ENCODE assay signal across 1 cellular context in the genomic region with DNA sequence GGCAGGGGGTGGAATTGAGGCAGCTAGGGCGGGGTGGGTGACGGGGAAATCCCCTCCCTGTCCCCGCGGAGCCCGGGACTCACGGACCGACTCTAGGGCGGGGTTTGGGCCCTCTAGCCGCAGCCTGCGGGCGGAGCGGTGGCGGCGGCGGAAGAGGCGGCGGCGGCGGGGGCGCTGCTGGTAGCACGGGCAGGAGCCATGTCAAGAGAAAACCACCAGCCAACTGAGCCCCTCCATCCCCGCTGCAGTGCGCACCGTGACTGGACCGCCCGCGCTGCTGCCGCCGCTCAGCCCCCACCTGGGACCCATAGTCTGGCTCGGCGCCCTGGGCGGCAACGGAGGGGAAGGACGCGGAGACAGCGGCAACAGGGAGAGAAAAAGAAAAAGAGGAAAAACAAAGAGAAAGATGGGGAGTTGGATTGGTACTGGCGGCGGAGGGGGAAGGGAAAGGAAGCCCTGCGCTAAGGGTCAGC.
TF ChIP-seq lines count a peak whose summit lies in the region.

No MANE protein-coding gene starts in this region.

TF ChIP-seq in K562, 482 proteins besides CTCF, POLR2A, EP300 and RAD21 (continued from another document and continues in another):
- TF ChIP-seq MLLT1 (IDR thresholded peaks at IDR 0.05) = peak; percentile 93 to 95
- TF ChIP-seq GABPB2 (CRISPR knock-in tag; conservative IDR thresholded peaks at IDR 0.05) = no peak
- no peak for TF ChIP-seq FOXJ2 (tag; IDR thresholded peaks at IDR 0.05)
- TF ChIP-seq HMBOX1 (IDR thresholded peaks at IDR 0.05) = no peak
- no peak; the same call in 1 of the 2 replicates for TF ChIP-seq SRSF3 (IDR thresholded peaks at IDR 0.05; ENCODE audit: insufficient read depth, low read length)
- TF ChIP-seq KLF10 (CRISPR knock-in tag; IDR thresholded peaks at IDR 0.05) = no peak
- TF ChIP-seq SMARCA5 (IDR thresholded peaks at IDR 0.05) = no peak
- no peak for TF ChIP-seq SP2 (IDR thresholded peaks at IDR 0.05; ENCODE audit: extremely low read depth, low read depth, low read length, poor library complexity, severe bottlenecking)
- TF ChIP-seq POLR2AphosphoS2 (IDR thresholded peaks at IDR 0.05; ENCODE audit: low read length) = 0 out of 2 replicates have a peak, but pooled peaks have one; percentile 6
- no peak; the same call in 1 of the 2 replicates for TF ChIP-seq ZBTB33 (CRISPR knock-in tag; IDR thresholded peaks at IDR 0.05)
- TF ChIP-seq ZNF347 (CRISPR knock-in tag; IDR thresholded peaks at IDR 0.05; ENCODE audit: low read depth) = no peak
- TF ChIP-seq, protein P1, sequence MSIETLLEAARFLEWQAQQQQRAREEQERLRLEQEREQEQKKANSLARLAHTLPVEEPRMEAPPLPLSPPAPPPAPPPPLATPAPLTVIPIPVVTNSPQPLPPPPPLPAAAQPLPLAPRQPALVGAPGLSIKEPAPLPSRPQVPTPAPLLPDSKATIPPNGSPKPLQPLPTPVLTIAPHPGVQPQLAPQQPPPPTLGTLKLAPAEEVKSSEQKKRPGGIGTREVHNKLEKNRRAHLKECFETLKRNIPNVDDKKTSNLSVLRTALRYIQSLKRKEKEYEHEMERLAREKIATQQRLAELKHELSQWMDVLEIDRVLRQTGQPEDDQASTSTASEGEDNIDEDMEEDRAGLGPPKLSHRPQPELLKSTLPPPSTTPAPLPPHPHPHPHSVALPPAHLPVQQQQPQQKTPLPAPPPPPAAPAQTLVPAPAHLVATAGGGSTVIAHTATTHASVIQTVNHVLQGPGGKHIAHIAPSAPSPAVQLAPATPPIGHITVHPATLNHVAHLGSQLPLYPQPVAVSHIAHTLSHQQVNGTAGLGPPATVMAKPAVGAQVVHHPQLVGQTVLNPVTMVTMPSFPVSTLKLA (conservative IDR thresholded peaks at IDR 0.05) = no peak; a peak in 1 of 4 replicates
- peak; percentile 86; the same call in 1 of the 2 replicates for TF ChIP-seq NR4A1 (CRISPR knock-in tag; IDR thresholded peaks at IDR 0.05)
- no peak for TF ChIP-seq NR4A1 (tag; IDR thresholded peaks at IDR 0.05)
- TF ChIP-seq NCOA6 (IDR thresholded peaks at IDR 0.05) = no peak
- 0 out of 2 replicates have a peak, but pooled peaks have one; percentile 98 for TF ChIP-seq BRD4 (IDR thresholded peaks at IDR 0.05)
- peak; percentile 95 for TF ChIP-seq RBFOX2 (IDR thresholded peaks at IDR 0.05; ENCODE audit: low read depth, low read length)
- TF ChIP-seq, protein P2, sequence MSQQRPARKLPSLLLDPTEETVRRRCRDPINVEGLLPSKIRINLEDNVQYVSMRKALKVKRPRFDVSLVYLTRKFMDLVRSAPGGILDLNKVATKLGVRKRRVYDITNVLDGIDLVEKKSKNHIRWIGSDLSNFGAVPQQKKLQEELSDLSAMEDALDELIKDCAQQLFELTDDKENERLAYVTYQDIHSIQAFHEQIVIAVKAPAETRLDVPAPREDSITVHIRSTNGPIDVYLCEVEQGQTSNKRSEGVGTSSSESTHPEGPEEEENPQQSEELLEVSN (IDR thresholded peaks at IDR 0.05; ENCODE audit: borderline replicate concordance in 1 of 2, extremely low read depth in 1 of 2, insufficient read depth in 1 of 2, insufficient read length in 1 of 2, low read depth in 1 of 2, low read length in 1 of 2, poor library complexity in 1 of 2, severe bottlenecking in 1 of 2) = no peak
- TF ChIP-seq TAF9B (IDR thresholded peaks at IDR 0.05; ENCODE audit: partially characterized antibody) = no peak
- TF ChIP-seq CBX1 (IDR thresholded peaks at IDR 0.05; ENCODE audit: low read depth) = no peak
- TF ChIP-seq CHAMP1 (IDR thresholded peaks at IDR 0.05) = no peak
- peak; percentile 16 for TF ChIP-seq PCBP2 (IDR thresholded peaks at IDR 0.05; ENCODE audit: low read depth, low read length, poor library complexity, severe bottlenecking)
- 0 out of 2 replicates have a peak, but pooled peaks have one; percentile 21 for TF ChIP-seq HMG20A (CRISPR knock-in tag; conservative IDR thresholded peaks at IDR 0.05)
- TF ChIP-seq FOXA3 (CRISPR knock-in tag; conservative IDR thresholded peaks at IDR 0.05 in 1 of 2, IDR thresholded peaks at IDR 0.05 in 1 of 2) = no peak
- no peak for TF ChIP-seq RBM17 (IDR thresholded peaks at IDR 0.05; ENCODE audit: borderline replicate concordance, low read depth, low read length)
- TF ChIP-seq, protein P3, sequence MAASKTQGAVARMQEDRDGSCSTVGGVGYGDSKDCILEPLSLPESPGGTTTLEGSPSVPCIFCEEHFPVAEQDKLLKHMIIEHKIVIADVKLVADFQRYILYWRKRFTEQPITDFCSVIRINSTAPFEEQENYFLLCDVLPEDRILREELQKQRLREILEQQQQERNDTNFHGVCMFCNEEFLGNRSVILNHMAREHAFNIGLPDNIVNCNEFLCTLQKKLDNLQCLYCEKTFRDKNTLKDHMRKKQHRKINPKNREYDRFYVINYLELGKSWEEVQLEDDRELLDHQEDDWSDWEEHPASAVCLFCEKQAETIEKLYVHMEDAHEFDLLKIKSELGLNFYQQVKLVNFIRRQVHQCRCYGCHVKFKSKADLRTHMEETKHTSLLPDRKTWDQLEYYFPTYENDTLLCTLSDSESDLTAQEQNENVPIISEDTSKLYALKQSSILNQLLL (CRISPR knock-in tag; IDR thresholded peaks at IDR 0.05; ENCODE audit: borderline replicate concordance) = no peak
- TF ChIP-seq ERF (CRISPR knock-in tag; IDR thresholded peaks at IDR 0.05) = peak; percentile 38; the same call in 1 of the 2 replicates
- TF ChIP-seq FOXP1 (CRISPR knock-in tag; IDR thresholded peaks at IDR 0.05) = no peak
- no peak for TF ChIP-seq ZKSCAN8 (CRISPR knock-in tag; IDR thresholded peaks at IDR 0.05)
- no peak for TF ChIP-seq NEUROD1 (IDR thresholded peaks at IDR 0.05; ENCODE audit: borderline replicate concordance, low read depth, low read length, partially characterized antibody)
- TF ChIP-seq ZNF174 (CRISPR knock-in tag; IDR thresholded peaks at IDR 0.05) = no peak
- no peak for TF ChIP-seq RBM34 (IDR thresholded peaks at IDR 0.05; ENCODE audit: borderline replicate concordance, insufficient read depth, low read length)
- TF ChIP-seq HLTF (IDR thresholded peaks at IDR 0.05) = no peak
- TF ChIP-seq U2AF2 (optimal IDR thresholded peaks at IDR 0.05; ENCODE audit: low read depth, low read length) = no peak
- no peak for TF ChIP-seq ZNF121 (CRISPR knock-in tag; conservative IDR thresholded peaks at IDR 0.05)
- no peak for TF ChIP-seq KLF1 (tag; IDR thresholded peaks at IDR 0.05)
- no peak for TF ChIP-seq PML (IDR thresholded peaks at IDR 0.05; ENCODE audit: low read length)
- TF ChIP-seq MYC (IDR thresholded peaks at IDR 0.05; ENCODE audit: low read depth, low read length) = no peak
- peak; percentile 69; the same call in 1 of the 2 replicates for TF ChIP-seq MYC (CRISPR knock-in tag; IDR thresholded peaks at IDR 0.05; ENCODE audit: borderline replicate concordance, low read depth)
- TF ChIP-seq ZBTB17 (CRISPR knock-in tag; IDR thresholded peaks at IDR 0.05) = no peak
- TF ChIP-seq HNRNPL (IDR thresholded peaks at IDR 0.05; ENCODE audit: low read depth, low read length) = no peak
- no peak for TF ChIP-seq SOX6 (IDR thresholded peaks at IDR 0.05)
- no peak for TF ChIP-seq MBD2 (IDR thresholded peaks at IDR 0.05; ENCODE audit: borderline replicate concordance, low read depth)
- no peak for TF ChIP-seq NRF1 (conservative IDR thresholded peaks at IDR 0.05 in 1 of 2, IDR thresholded peaks at IDR 0.05 in 1 of 2)
- TF ChIP-seq ZNF586 (CRISPR knock-in tag; conservative IDR thresholded peaks at IDR 0.05) = no peak
- no peak for TF ChIP-seq KHSRP (IDR thresholded peaks at IDR 0.05)
- no peak for TF ChIP-seq E2F4 (CRISPR knock-in tag; IDR thresholded peaks at IDR 0.05; ENCODE audit: low read depth)
- TF ChIP-seq, protein P4, sequence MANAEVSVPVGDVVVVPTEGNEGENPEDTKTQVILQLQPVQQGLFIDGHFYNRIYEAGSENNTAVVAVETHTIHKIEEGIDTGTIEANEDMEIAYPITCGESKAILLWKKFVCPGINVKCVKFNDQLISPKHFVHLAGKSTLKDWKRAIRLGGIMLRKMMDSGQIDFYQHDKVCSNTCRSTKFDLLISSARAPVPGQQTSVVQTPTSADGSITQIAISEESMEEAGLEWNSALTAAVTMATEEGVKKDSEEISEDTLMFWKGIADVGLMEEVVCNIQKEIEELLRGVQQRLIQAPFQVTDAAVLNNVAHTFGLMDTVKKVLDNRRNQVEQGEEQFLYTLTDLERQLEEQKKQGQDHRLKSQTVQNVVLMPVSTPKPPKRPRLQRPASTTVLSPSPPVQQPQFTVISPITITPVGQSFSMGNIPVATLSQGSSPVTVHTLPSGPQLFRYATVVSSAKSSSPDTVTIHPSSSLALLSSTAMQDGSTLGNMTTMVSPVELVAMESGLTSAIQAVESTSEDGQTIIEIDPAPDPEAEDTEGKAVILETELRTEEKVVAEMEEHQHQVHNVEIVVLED (CRISPR knock-in tag; IDR thresholded peaks at IDR 0.05) = no peak
- no peak for TF ChIP-seq RBM14 (IDR thresholded peaks at IDR 0.05; ENCODE audit: borderline replicate concordance, insufficient read depth, low read depth, low read length)
- TF ChIP-seq ZNF436 (CRISPR knock-in tag; IDR thresholded peaks at IDR 0.05) = no peak
- TF ChIP-seq RNF219 (CRISPR knock-in tag; IDR thresholded peaks at IDR 0.05) = no peak
- peak; percentile 10 for TF ChIP-seq HMGN3 (IDR thresholded peaks at IDR 0.05; ENCODE audit: borderline replicate concordance, extremely low read depth, insufficient read length, low read depth, low read length)
